In genomic region chr2:39124000-39124769, GRCh38 we compare ENCODE assay signal across 1 cellular context.
TF ChIP-seq lines count a peak whose summit lies in the region.

No MANE protein-coding gene starts in this region.

TF ChIP-seq in HepG2, 621 proteins besides CTCF, POLR2A, EP300 and RAD21 (continued from another document and continues in another):
- peak; percentile 80; the same call in 1 of the 2 replicates for TF ChIP-seq THRA (CRISPR knock-in tag; IDR thresholded peaks at IDR 0.05; ENCODE audit: borderline replicate concordance)
- peak; percentile 94 for TF ChIP-seq ZHX2 (IDR thresholded peaks at IDR 0.05; ENCODE audit: low read depth)
- no peak; the same call in 1 of the 2 replicates for TF ChIP-seq ZHX2 (CRISPR knock-in tag; IDR thresholded peaks at IDR 0.05; ENCODE audit: borderline replicate concordance)
- peak; percentile 91 for TF ChIP-seq MIER3 (CRISPR knock-in tag; IDR thresholded peaks at IDR 0.05; ENCODE audit: borderline replicate concordance)
- TF ChIP-seq KLF11 (CRISPR knock-in tag; IDR thresholded peaks at IDR 0.05): peak; percentile 96; the same call in 1 of the 2 replicates
- TF ChIP-seq ZNF574 (CRISPR knock-in tag; IDR thresholded peaks at IDR 0.05): peak; percentile 94
- peak; percentile 95 for TF ChIP-seq ZNF772 (CRISPR knock-in tag; IDR thresholded peaks at IDR 0.05)
- TF ChIP-seq ZNF276 (CRISPR knock-in tag; IDR thresholded peaks at IDR 0.05; ENCODE audit: low read depth): peak; percentile 55; the same call in 1 of the 2 replicates
- TF ChIP-seq REL (CRISPR knock-in tag; conservative IDR thresholded peaks at IDR 0.05): no peak
- TF ChIP-seq HIC2 (CRISPR knock-in tag; IDR thresholded peaks at IDR 0.05; ENCODE audit: low read depth): peak; percentile 77
- no peak for TF ChIP-seq MLXIP (CRISPR knock-in tag; IDR thresholded peaks at IDR 0.05; ENCODE audit: borderline replicate concordance)
- no peak for TF ChIP-seq ZNF512 (CRISPR knock-in tag; IDR thresholded peaks at IDR 0.05)
- TF ChIP-seq SNAPC5 (CRISPR knock-in tag; IDR thresholded peaks at IDR 0.05; ENCODE audit: borderline replicate concordance): peak; percentile 5; the same call in 1 of the 2 replicates
- TF ChIP-seq ZNF83 (CRISPR knock-in tag; IDR thresholded peaks at IDR 0.05; ENCODE audit: borderline replicate concordance): 0 out of 2 replicates have a peak, but pooled peaks have one; percentile 6
- TF ChIP-seq ZSCAN31 (CRISPR knock-in tag; IDR thresholded peaks at IDR 0.05; ENCODE audit: low read depth): peak; percentile 86
- TF ChIP-seq ZNF703 (CRISPR knock-in tag; IDR thresholded peaks at IDR 0.05; ENCODE audit: borderline replicate concordance): peak; percentile 55; the same call in 1 of the 2 replicates
- no peak for TF ChIP-seq ZNF562 (CRISPR knock-in tag; IDR thresholded peaks at IDR 0.05; ENCODE audit: borderline replicate concordance)
- TF ChIP-seq BRF2 (CRISPR knock-in tag; IDR thresholded peaks at IDR 0.05): peak; percentile 94
- TF ChIP-seq ZNF274 (CRISPR knock-in tag; IDR thresholded peaks at IDR 0.05): peak; percentile 98
- TF ChIP-seq ZNF20 (CRISPR knock-in tag; IDR thresholded peaks at IDR 0.05): peak; percentile 83; the same call in 1 of the 2 replicates
- TF ChIP-seq STAT5B (CRISPR knock-in tag; IDR thresholded peaks at IDR 0.05): no peak
- no peak; the same call in 1 of the 2 replicates for TF ChIP-seq ZNF431 (CRISPR knock-in tag; IDR thresholded peaks at IDR 0.05; ENCODE audit: borderline replicate concordance, low read depth)
- peak; percentile 97 for TF ChIP-seq ZBTB25 (CRISPR knock-in tag; IDR thresholded peaks at IDR 0.05)
- no peak for TF ChIP-seq CERS6 (CRISPR knock-in tag; IDR thresholded peaks at IDR 0.05)
- TF ChIP-seq ZNF660 (CRISPR knock-in tag; IDR thresholded peaks at IDR 0.05; ENCODE audit: borderline replicate concordance, low read depth): 0 out of 2 replicates have a peak, but pooled peaks have one; percentile 87
